Comparison of ENCODE assay signal across 19 cellular contexts in genomic region chr6:85416766-85417165, GRCh38. TPM values are rescaled to one million over a fixed set of nuclear protein-coding genes. Genes with fewer than 3 reads are reported as not detected.
DNase-seq lines count a peak whose midpoint lies in the region; ATAC-seq lines count a peak whose summit lies in the region.
"Had no signal": no experiment of that assay in that cellular context is flagged by ENCODE, and none has a peak within 500 bp of the region (broad histone marks: within the 10 kb centered on the region; RNA-seq: fewer than 3 reads in every experiment).

No MANE protein-coding gene starts in this region.

- peaks cover 14% of the 10 kb centered on the region for H3K9me3 Mint-ChIP-seq in activated CD4-positive, alpha-beta T cell treated with anti-CD3 and anti-CD28 coated beads, Interleukin-2, amount 10 ng/mL, durations not matched to agents 24 days and 14 days
- no peaks in the 10 kb centered on the region for H3K9me3 Mint-ChIP-seq in activated CD4-positive, alpha-beta T cell treated with anti-CD3 and anti-CD28 coated beads, Interleukin-2, amount 10 ng/mL, durations not matched to agents 7 days and 5 days
- no peaks in the 10 kb centered on the region for H3K9me3 Mint-ChIP-seq in natural killer cell treated with Interleukin-12 subunit alpha and Interleukin-12 subunit beta and Interleukin-15 and Interleukin-18, amount 100 ng/mL, for 72 hours
- H3K9me3 Mint-ChIP-seq: CD4-positive, alpha-beta T cell; GM23338 had no signal

- intact Hi-C loops in activated CD4-positive, alpha-beta T cell treated with anti-CD3 and anti-CD28 coated beads, Interleukin-2, amount 10 ng/mL, durations not matched to agents 24 days and 14 days (cut with micrococcal nuclease) = loop anchor here (2.0 kb wide), 2 partner anchors 32 to 48 kb away; no protein-coding TSS in a partner anchor

- H3K27ac Mint-ChIP-seq in activated CD4-positive, alpha-beta T cell treated with anti-CD3 and anti-CD28 coated beads, Interleukin-2, amount 10 ng/mL, durations not matched to agents 24 days and 14 days = no peak overlapping the region
- no peak overlapping the region for H3K27ac Mint-ChIP-seq in activated CD4-positive, alpha-beta T cell treated with anti-CD3 and anti-CD28 coated beads, Interleukin-2, amount 10 ng/mL, durations not matched to agents 7 days and 5 days
- H3K27ac Mint-ChIP-seq in natural killer cell treated with Interleukin-12 subunit alpha and Interleukin-12 subunit beta and Interleukin-15 and Interleukin-18, amount 100 ng/mL, for 72 hours = no peak overlapping the region
- H3K27ac Mint-ChIP-seq: CD4-positive, alpha-beta T cell; GM23338 had no signal

- POLR2A ChIA-PET in activated CD4-positive, alpha-beta T cell treated with anti-CD3 and anti-CD28 coated beads, Interleukin-2, amount 10 ng/mL, durations not matched to agents 7 days and 5 days (lab: Charles Lee) = no interaction called here

- H3K4me2 ChIP-seq in skeletal muscle satellite cell (ENCODE audit: low read length) = no peak overlapping the region
- H3K4me2 ChIP-seq: GM23338 had no signal

- no peaks in the 10 kb centered on the region for H3K36me3 ChIP-seq in skeletal muscle satellite cell (ENCODE audit: insufficient read depth, low read length)
- H3K36me3 ChIP-seq: BE2C had no signal

- H3K4me1 Mint-ChIP-seq in activated CD4-positive, alpha-beta T cell treated with anti-CD3 and anti-CD28 coated beads, Interleukin-2, amount 10 ng/mL, durations not matched to agents 24 days and 14 days = peaks cover 33% of the 10 kb centered on the region
- peaks cover 12% of the 10 kb centered on the region for H3K4me1 Mint-ChIP-seq in activated CD4-positive, alpha-beta T cell treated with anti-CD3 and anti-CD28 coated beads, Interleukin-2, amount 10 ng/mL, durations not matched to agents 7 days and 5 days
- peaks cover 0 to 5% of the 10 kb centered on the region in 2 donors for H3K4me1 Mint-ChIP-seq in natural killer cell treated with Interleukin-12 subunit alpha and Interleukin-12 subunit beta and Interleukin-15 and Interleukin-18, amount 100 ng/mL, for 72 hours (ENCODE audit: low read depth in 2 of 2)
- H3K4me1 Mint-ChIP-seq: GM23338 had no signal

- H3K27me3 Mint-ChIP-seq in activated CD4-positive, alpha-beta T cell treated with anti-CD3 and anti-CD28 coated beads, Interleukin-2, amount 10 ng/mL, durations not matched to agents 24 days and 14 days = peaks cover 6% of the 10 kb centered on the region
- H3K27me3 Mint-ChIP-seq in activated CD4-positive, alpha-beta T cell treated with anti-CD3 and anti-CD28 coated beads, Interleukin-2, amount 10 ng/mL, durations not matched to agents 7 days and 5 days = peaks cover 15% of the 10 kb centered on the region
- peaks cover 22 to 44% of the 10 kb centered on the region in 2 donors for H3K27me3 Mint-ChIP-seq in natural killer cell treated with Interleukin-12 subunit alpha and Interleukin-12 subunit beta and Interleukin-15 and Interleukin-18, amount 100 ng/mL, for 72 hours
- H3K27me3 Mint-ChIP-seq: CD4-positive, alpha-beta T cell had no signal

- peak overlapping the region; percentile 73 for H3K27ac ChIP-seq in caudate nucleus (ENCODE audit: low read depth, low read length)

- H3K9ac ChIP-seq in skeletal muscle satellite cell (ENCODE audit: low read depth, low read length) = peak overlapping the region; percentile 8

- peak overlapping the region; percentile 17 for H3K4me3 Mint-ChIP-seq in activated CD4-positive, alpha-beta T cell treated with anti-CD3 and anti-CD28 coated beads, Interleukin-2, amount 10 ng/mL, durations not matched to agents 24 days and 14 days
- no peak overlapping the region for H3K4me3 Mint-ChIP-seq in activated CD4-positive, alpha-beta T cell treated with anti-CD3 and anti-CD28 coated beads, Interleukin-2, amount 10 ng/mL, durations not matched to agents 7 days and 5 days
- H3K4me3 Mint-ChIP-seq in natural killer cell treated with Interleukin-12 subunit alpha and Interleukin-12 subunit beta and Interleukin-15 and Interleukin-18, amount 100 ng/mL, for 72 hours = no peak overlapping the region
- H3K4me3 Mint-ChIP-seq: CD4-positive, alpha-beta T cell; GM23338 had no signal

- CTCF ChIA-PET in activated CD4-positive, alpha-beta T cell treated with anti-CD3 and anti-CD28 coated beads, Interleukin-2, amount 10 ng/mL, durations not matched to agents 7 days and 5 days (lab: Charles Lee) = interaction anchor here (1.5 kb wide), 1 partner anchor 12 kb away, joined by 3 read pairs; no protein-coding TSS in a partner anchor

- H3K9me3 ChIP-seq in skeletal muscle satellite cell (replicated peaks; ENCODE audit: low read length) = no peaks in the 10 kb centered on the region
- H3K9me3 ChIP-seq: BE2C, Caco-2 had no signal

- DNase-seq in activated CD4-positive, alpha-beta T cell treated with anti-CD3 and anti-CD28 coated beads, Interleukin-2, amount 10 ng/mL, durations not matched to agents 24 days and 14 days = no peak
- no peak for DNase-seq in activated CD4-positive, alpha-beta T cell treated with anti-CD3 and anti-CD28 coated beads, Interleukin-2, amount 10 ng/mL, durations not matched to agents 7 days and 5 days
- DNase-seq in caudate nucleus (lab: John Stamatoyannopoulos, UW) (no peak), NCI-H1105 treated with DMSO at 0.1 percent for 48 hours (lab: John Stamatoyannopoulos, UW) (no peak), 8988T (no peak)
- no peak for DNase-seq in activated naive CD4-positive, alpha-beta T cell treated with Interleukin-2 at 50 U/mL for 16 hours
- no peak for DNase-seq in natural killer cell treated with Interleukin-12 subunit alpha and Interleukin-12 subunit beta and Interleukin-15 and Interleukin-18, amount 100 ng/mL, for 72 hours (ENCODE audit: low spot score)
- DNase-seq: BE2C; Caco-2; CD4-positive, alpha-beta T cell; GDM1; KBM-7; NCI-H187; NCI-H524; NCI-H82; OCI-M1; Right ventricle myocardium superior had no signal

- no peak overlapping the region for H3K4me3 ChIP-seq in skeletal muscle satellite cell (ENCODE audit: low read length)
- H3K4me3 ChIP-seq: GM23338 had no signal

- peaks cover 2% of the 10 kb centered on the region for H3K36me3 Mint-ChIP-seq in activated CD4-positive, alpha-beta T cell treated with anti-CD3 and anti-CD28 coated beads, Interleukin-2, amount 10 ng/mL, durations not matched to agents 24 days and 14 days (ENCODE audit: low read depth)
- no peaks in the 10 kb centered on the region for H3K36me3 Mint-ChIP-seq in activated CD4-positive, alpha-beta T cell treated with anti-CD3 and anti-CD28 coated beads, Interleukin-2, amount 10 ng/mL, durations not matched to agents 7 days and 5 days (ENCODE audit: low read depth)
- no peaks in the 10 kb centered on the region for H3K36me3 Mint-ChIP-seq in natural killer cell treated with Interleukin-12 subunit alpha and Interleukin-12 subunit beta and Interleukin-15 and Interleukin-18, amount 100 ng/mL, for 72 hours

- ATAC-seq in natural killer cell treated with Interleukin-12 subunit alpha and Interleukin-12 subunit beta and Interleukin-15 and Interleukin-18, amount 100 ng/mL, for 72 hours = no peak
- ATAC-seq: GM23338 had no signal

- peaks cover 50% of the 10 kb centered on the region for H3K4me1 ChIP-seq in skeletal muscle satellite cell (ENCODE audit: control insufficient read depth, insufficient read depth, low read length)
- H3K4me1 ChIP-seq: Caco-2 had no signal

- H3K27me3 ChIP-seq in skeletal muscle satellite cell (ENCODE audit: control insufficient read depth, insufficient read depth, low read length) = no peaks in the 10 kb centered on the region
- H3K27me3 ChIP-seq: BE2C had no signal

RNA-seq across cellular contexts. Expression of gene NT5E, which starts 33.1 kb away (rescaled TPM):
- total RNA-seq in activated CD4-positive, alpha-beta T cell treated with anti-CD3 and anti-CD28 coated beads, Interleukin-2, amount 10 ng/mL, durations not matched to agents 24 days and 14 days = 14.8 and 15.2 TPM in 2 replicates
- 1 to 10 TPM; 6.1 to 7.2 TPM for total RNA-seq in activated CD4-positive, alpha-beta T cell treated with anti-CD3 and anti-CD28 coated beads, Interleukin-2, amount 10 ng/mL, durations not matched to agents 7 days and 5 days
- total RNA-seq in skeletal muscle satellite cell (2012; rRNA removed) = 342 and 377 TPM in 2 replicates
- total RNA-seq in natural killer cell treated with Interleukin-12 subunit alpha and Interleukin-12 subunit beta and Interleukin-15 and Interleukin-18, amount 100 ng/mL, for 72 hours = under 1 TPM in 1 of 2 donors, not detected in 1; 0.56 TPM

Comparison
In these comparisons a context has a peak if more than half of its experiments do, and no peak if none do; other contexts are left out.
1. RNA of gene NT5E, which starts 33.1 kb away (total RNA-seq): 14.8 to 15.2 TPM in activated CD4-positive, alpha-beta T cell treated with anti-CD3 and anti-CD28 coated beads, Interleukin-2, amount 10 ng/mL, durations not matched to agents 24 days and 14 days and 6.1 to 7.2 TPM in activated CD4-positive, alpha-beta T cell treated with anti-CD3 and anti-CD28 coated beads, Interleukin-2, amount 10 ng/mL, durations not matched to agents 7 days and 5 days; 0.56 TPM in natural killer cell treated with Interleukin-12 subunit alpha and Interleukin-12 subunit beta and Interleukin-15 and Interleukin-18, amount 100 ng/mL, for 72 hours; every median in the first group is over 4 times any median in the second.